21 cellular contexts compared by ENCODE assay signal in the genomic region with DNA sequence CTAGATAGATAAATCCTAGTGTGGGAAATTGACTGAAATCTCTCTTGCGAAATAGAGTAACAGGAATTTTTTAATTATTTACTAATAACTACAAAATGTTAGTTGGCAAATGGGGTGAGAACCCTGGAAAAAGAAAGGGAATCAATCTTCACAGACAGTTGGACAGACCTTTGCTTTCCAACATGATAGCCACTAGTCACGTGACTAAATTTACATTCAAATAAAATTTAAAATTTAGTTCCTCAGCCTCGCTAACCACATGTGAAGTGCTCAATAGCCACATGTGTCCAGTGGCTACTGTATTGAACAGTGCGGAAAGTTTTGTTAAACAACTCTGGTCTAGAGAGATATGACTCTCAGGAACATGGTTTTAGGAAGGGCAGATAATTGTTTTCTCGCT.
DNase-seq lines count a peak whose midpoint lies in the region; ATAC-seq, FAIRE-seq and TF ChIP-seq lines count a peak whose summit lies in the region.
"Had no signal": no experiment of that assay in that cellular context is flagged by ENCODE, and none has a peak within 500 bp of the region (broad histone marks: within the 10 kb centered on the region; RNA-seq: fewer than 3 reads in every experiment).

No MANE protein-coding gene starts in this region.

- TF ChIP-seq RAD21 in HepG2 (CRISPR knock-in tag; IDR thresholded peaks at IDR 0.05) (no peak), HCT116 (IDR thresholded peaks at IDR 0.05; ENCODE audit: low read depth) (no peak)

- FAIRE-seq in HepG2 (lab: Jason Lieb, UNC), result no peak
- FAIRE-seq: A204.1, G401.6, GM12892, GM18507, H54, HTR-8/SVneo had no signal

- H3K36me3 ChIP-seq in HepG2 (replicated peaks in 1 of 2; ENCODE audit: control insufficient read depth in 1 of 2, insufficient read depth in 2 of 2, low read length in 2 of 2) (no peaks in the 10 kb centered on the region), right lobe of liver (no peaks in the 10 kb centered on the region), HCT116 (ENCODE audit: control insufficient read depth in 1 of 2, insufficient read depth in 2 of 2, low read length in 2 of 2) (no peaks in the 10 kb centered on the region), RWPE2 (ENCODE audit: low read depth) (no peaks in the 10 kb centered on the region), spleen (no peaks in the 10 kb centered on the region), A673 (ENCODE audit: insufficient read depth, low read length, poor library complexity, severe bottlenecking) (no peaks in the 10 kb centered on the region)

- 21% methylated on average over 5 of the region's 5 CpGs for WGBS in HepG2 (ENCODE audit: low lambda C conversion rate)
- WGBS in right lobe of liver (ENCODE audit: insufficient coverage, low coverage, low lambda C conversion rate, missing lambda C conversion rate), result 66% methylated on average over 5 of the region's 5 CpGs
- WGBS in spleen, 5 donors, result 79 to 95% (median 89%) methylated on average over 5 of the region's 5 CpGs

- TF ChIP-seq CTCF in HepG2 (CRISPR knock-in tag; IDR thresholded peaks at IDR 0.05), result no peak
- no peak for TF ChIP-seq CTCF in right lobe of liver (IDR thresholded peaks at IDR 0.05)
- no peak for TF ChIP-seq CTCF in HCT116 (IDR thresholded peaks at IDR 0.05 in 2 of 3, conservative IDR thresholded peaks at IDR 0.05 in 1 of 3; ENCODE audit: borderline replicate concordance in 1 of 3, insufficient read depth in 1 of 3, low read depth in 2 of 3, low read length in 2 of 3)
- no peak for TF ChIP-seq CTCF in RWPE2 (IDR thresholded peaks at IDR 0.05; ENCODE audit: poor library complexity, severe bottlenecking)
- no peak for TF ChIP-seq CTCF in spleen (IDR thresholded peaks at IDR 0.05 in 8 of 11, conservative IDR thresholded peaks at IDR 0.05 in 3 of 11)
- TF ChIP-seq CTCF in A673 (conservative IDR thresholded peaks at IDR 0.05; ENCODE audit: low read depth, low read length), result no peak

- H3K4me1 ChIP-seq in HepG2 (ENCODE audit: insufficient read depth, low read length), result no peaks in the 10 kb centered on the region
- H3K4me1 ChIP-seq in right lobe of liver, result no peaks in the 10 kb centered on the region
- peaks cover 0 to 10% of the 10 kb centered on the region in 2 experiments; a peak in 2 of 4 replicates for H3K4me1 ChIP-seq in HCT116 (ENCODE audit: control insufficient read depth in 1 of 2, insufficient read depth in 2 of 2, low read length in 2 of 2)
- peaks cover 17% of the 10 kb centered on the region for H3K4me1 ChIP-seq in RWPE2 (ENCODE audit: insufficient read depth, poor library complexity, severe bottlenecking)
- peaks cover 0 to 30% (median 0%) of the 10 kb centered on the region in 6 donors for H3K4me1 ChIP-seq in spleen
- H3K4me1 ChIP-seq in A673 (ENCODE audit: insufficient read depth, low read length, poor library complexity, severe bottlenecking), result peaks cover 9% of the 10 kb centered on the region

- POLR2A ChIA-PET in HepG2 (lab: Yijun Ruan, JAX) (no interaction called here), HCT116 (lab: Charles Lee) (no interaction called here), A673 (lab: Charles Lee; ENCODE audit: low non-redundant PET) (no interaction called here)

- RAD21 ChIA-PET in HCT116 (lab: Charles Lee; ENCODE audit: low non-redundant PET in 1 of 2, low total read pairs in 2 of 2, uncharacterized antibody in 2 of 2, unreplicated experiment in 2 of 2), result no interaction called here

- H3K27ac ChIP-seq in HepG2 (ENCODE audit: extremely low read length, insufficient read depth, low read length), result no peak overlapping the region
- H3K27ac ChIP-seq in right lobe of liver, result no peak overlapping the region
- no peak overlapping the region for H3K27ac ChIP-seq in HCT116 (ENCODE audit: low read depth, low read length)
- H3K27ac ChIP-seq in RWPE2 (ENCODE audit: poor library complexity, severe bottlenecking), result peak overlapping the region; percentile 21
- H3K27ac ChIP-seq in spleen, result peak overlapping the region in 5 of 8 donors; percentile 4 to 67 (median 22)
- H3K27ac ChIP-seq in A673 (ENCODE audit: low read depth, low read length, poor library complexity, severe bottlenecking), result no peak overlapping the region

- ATAC-seq in HepG2, result no peak
- ATAC-seq in right lobe of liver, result no peak
- ATAC-seq in HCT116, result no peak
- ATAC-seq in RWPE2 (ENCODE audit: low read depth), result no peak
- ATAC-seq: CD8-positive, alpha-beta T cell; GM23338 had no signal

- H2AFZ ChIP-seq in HepG2 (ENCODE audit: low read length) (no peak overlapping the region), HCT116 (ENCODE audit: low read depth, low read length, poor library complexity, severe bottlenecking) (peak overlapping the region; percentile 46)
- H2AFZ ChIP-seq: GM23338 had no signal

- DNase-seq in HepG2 (ENCODE audit: low spot score) (no peak), right lobe of liver (no peak), HCT116 (ENCODE audit: low read depth, low spot score) (no peak), RWPE2 (ENCODE audit: low spot score) (no peak), spleen (no peak), NCI-H510A (lab: John Stamatoyannopoulos, UW) (no peak), A673 (ENCODE audit: low spot score) (no peak)
- no peak for DNase-seq in activated CD8-positive, alpha-beta memory T cell treated with anti-CD3 and anti-CD28 coated beads, Interleukin-2, amount 50 U/mL, for 4 hours
- DNase-seq: AML-193; CD8-positive, alpha-beta T cell; DMS 273 treated with DMSO at 0.1 percent for 48 hours; DMS53; DND-41; HFFc6 had no signal

- CTCF ChIA-PET in HepG2 (lab: Yijun Ruan, JAX; ENCODE audit: low intra/inter-chr PET ratio, low total read pairs) (no interaction called here), HCT116 (lab: Charles Lee) (no interaction called here), A673 (lab: Charles Lee) (no interaction called here)

- BruUV-seq in HepG2 (replicated peaks; lab: Mats Ljungman, UMichigan) (no TSS peak), HCT116 (replicated peaks; lab: Mats Ljungman, UMichigan) (no TSS peak), A673 (replicated peaks; lab: Mats Ljungman, UMichigan) (no TSS peak)

- H3K4me3 ChIP-seq in HepG2 (replicated peaks in 1 of 3; ENCODE audit: insufficient read depth in 1 of 3, low read depth in 2 of 3, low read length in 3 of 3), result no peak overlapping the region
- no peak overlapping the region for H3K4me3 ChIP-seq in right lobe of liver
- H3K4me3 ChIP-seq in HCT116 (replicated peaks in 1 of 2; ENCODE audit: low read depth in 1 of 2, low read length in 2 of 2), result no peak overlapping the region
- no peak overlapping the region for H3K4me3 ChIP-seq in RWPE2 (ENCODE audit: severe bottlenecking)
- H3K4me3 ChIP-seq in spleen, result no peak overlapping the region
- no peak overlapping the region for H3K4me3 ChIP-seq in A673 (ENCODE audit: low read depth, low read length, poor library complexity, severe bottlenecking)
- H3K4me3 ChIP-seq: GM23338 had no signal

- in situ Hi-C loops in HepG2 (cut with HindIII; ENCODE audit: extremely low pct_ligation_motif_present, low pct_unique_long_range_greater_than_20kb), result no loop called here

- no peaks in the 10 kb centered on the region for H3K79me2 ChIP-seq in HepG2 (ENCODE audit: insufficient read depth, low read length)
- H3K79me2 ChIP-seq in HCT116 (ENCODE audit: insufficient read depth, low read length), result no peaks in the 10 kb centered on the region

- TF ChIP-seq EP300 in HepG2 (IDR thresholded peaks at IDR 0.05; ENCODE audit: low read depth in 2 of 2, low read length in 2 of 2), result no peak
- TF ChIP-seq EP300 in HepG2 (CRISPR knock-in tag; IDR thresholded peaks at IDR 0.05; ENCODE audit: borderline replicate concordance), result no peak

- H3K27me3 ChIP-seq in HepG2 (ENCODE audit: control insufficient read depth in 1 of 2, insufficient read depth in 2 of 2, low read length in 2 of 2), result no peaks in the 10 kb centered on the region
- no peaks in the 10 kb centered on the region for H3K27me3 ChIP-seq in right lobe of liver
- no peaks in the 10 kb centered on the region for H3K27me3 ChIP-seq in HCT116 (ENCODE audit: insufficient read depth, low read length)
- H3K27me3 ChIP-seq in RWPE2 (ENCODE audit: insufficient read depth, poor library complexity, severe bottlenecking), result no peaks in the 10 kb centered on the region
- no peaks in the 10 kb centered on the region for H3K27me3 ChIP-seq in spleen (replicated peaks in 1 of 7)
- H3K27me3 ChIP-seq in A673 (replicated peaks; ENCODE audit: insufficient read depth, low read depth, low read length, poor library complexity), result no peaks in the 10 kb centered on the region

- H3K9me2 ChIP-seq in HCT116 (ENCODE audit: insufficient read depth), result no peaks in the 10 kb centered on the region

- H3K4me2 ChIP-seq in HepG2 (ENCODE audit: low read depth, low read length) (no peak overlapping the region), HCT116 (ENCODE audit: low read length) (no peak overlapping the region)
- H3K4me2 ChIP-seq: GM23338 had no signal

- no peak for TF ChIP-seq POLR2A in HepG2 (IDR thresholded peaks at IDR 0.05; ENCODE audit: insufficient read depth in 1 of 2, low read depth in 2 of 2, low read length in 2 of 2)
- TF ChIP-seq POLR2A in right lobe of liver (IDR thresholded peaks at IDR 0.05), result no peak
- no peak for TF ChIP-seq POLR2A in HCT116 (IDR thresholded peaks at IDR 0.05; ENCODE audit: borderline replicate concordance, extremely low read depth, insufficient read depth, insufficient read length)
- TF ChIP-seq POLR2A in spleen (IDR thresholded peaks at IDR 0.05), result no peak

- no peaks in the 10 kb centered on the region for H4K20me1 ChIP-seq in HepG2 (ENCODE audit: insufficient read depth, low read length)
- no peaks in the 10 kb centered on the region for H4K20me1 ChIP-seq in HCT116 (ENCODE audit: insufficient read depth)

- intact Hi-C loops in HepG2 (cut with micrococcal nuclease; ENCODE audit: unreplicated experiment) (no loop called here), right lobe of liver (cut with DNase I) (no loop called here), HCT116 (cut with micrococcal nuclease) (no loop called here), spleen (cut with DNase I; ENCODE audit: low total_unique reads) (no loop called here), A673 (cut with micrococcal nuclease; ENCODE audit: unreplicated experiment) (loop anchor here (5.0 kb wide), 1 partner anchor 424 kb away; no protein-coding TSS in a partner anchor)

- no peak overlapping the region for H3K9ac ChIP-seq in HepG2 (ENCODE audit: insufficient read depth, low read depth, low read length)
- no peak overlapping the region for H3K9ac ChIP-seq in HCT116 (ENCODE audit: low read length)

- no peaks in the 10 kb centered on the region for H3K9me3 ChIP-seq in HepG2 (ENCODE audit: low read length)
- no peaks in the 10 kb centered on the region for H3K9me3 ChIP-seq in right lobe of liver
- no peaks in the 10 kb centered on the region for H3K9me3 ChIP-seq in HCT116 (ENCODE audit: control insufficient read depth in 1 of 2, insufficient read depth in 1 of 2, low read depth in 1 of 2, low read length in 2 of 2)
- no peaks in the 10 kb centered on the region for H3K9me3 ChIP-seq in RWPE2 (ENCODE audit: severe bottlenecking)
- H3K9me3 ChIP-seq in spleen, result no peaks in the 10 kb centered on the region
- no peaks in the 10 kb centered on the region for H3K9me3 ChIP-seq in A673 (ENCODE audit: low read depth, low read length, poor library complexity, severe bottlenecking)

TF ChIP-seq in HepG2, 621 proteins besides CTCF, POLR2A, EP300 and RAD21 (continues in another document):
- TF ChIP-seq ZFY (CRISPR knock-in tag; IDR thresholded peaks at IDR 0.05) (no peak), RAD51 (IDR thresholded peaks at IDR 0.05; ENCODE audit: borderline replicate concordance) (peak; percentile 72)

TF ChIP-seq in HCT116, 20 proteins besides CTCF, POLR2A, EP300 and RAD21 (continues in another document):
- no peak for TF ChIP-seq EZH2 (IDR thresholded peaks at IDR 0.05)
- no peak for TF ChIP-seq ZFX (IDR thresholded peaks at IDR 0.05)

Comparison
In these comparisons a context has a peak if more than half of its experiments do, and no peak if none do; other contexts are left out.
1. H3K27ac ChIP-seq: peak in RWPE2 (single experiment) and spleen (5 of 8); none in HepG2 (single experiment), right lobe of liver (0 of 3), HCT116 (single experiment) and A673 (single experiment).